ENCODE assay signal across 8 cellular contexts in the genomic region with DNA sequence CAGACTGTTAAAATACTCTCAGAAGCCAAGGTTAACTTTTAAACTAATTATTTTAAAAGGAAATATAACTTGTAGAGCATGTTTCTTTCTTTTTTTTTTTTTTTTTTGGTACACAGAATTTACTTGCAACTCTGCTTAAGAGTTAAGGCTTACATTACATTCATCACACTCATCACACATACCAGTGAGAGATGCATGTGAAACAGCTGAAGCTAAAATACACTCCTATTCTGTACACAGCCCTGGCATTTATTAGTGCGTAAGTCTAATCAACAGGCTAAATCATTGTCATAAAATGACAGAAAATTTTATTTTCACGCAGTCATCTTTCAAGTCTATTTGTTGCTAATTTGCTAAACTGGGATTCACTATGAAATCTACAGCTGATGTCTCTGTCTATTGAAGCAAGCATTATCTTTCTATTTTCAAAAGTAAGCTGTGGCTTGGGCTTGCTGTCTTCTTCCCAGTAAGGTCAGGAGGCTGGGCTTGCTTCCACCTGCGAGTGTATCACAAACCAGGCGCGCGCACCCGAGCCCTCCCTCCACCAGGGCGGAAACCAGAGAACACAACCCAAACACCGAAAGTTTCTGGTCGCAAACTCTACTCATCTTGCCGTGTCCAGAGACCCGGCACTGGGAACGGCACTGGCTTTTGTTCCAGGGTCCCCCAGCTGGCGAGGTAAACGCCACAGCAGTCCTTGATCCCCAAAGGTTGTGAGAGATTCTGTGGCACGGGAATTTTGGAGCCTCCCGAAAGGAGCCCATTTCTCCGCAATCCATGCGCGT. TPM values are rescaled to one million over a fixed set of nuclear protein-coding genes. Genes with fewer than 3 reads are reported as not detected.
DNase-seq lines count a peak whose midpoint lies in the region; TF ChIP-seq lines count a peak whose summit lies in the region.

No MANE protein-coding gene starts in this region.

- H3K27me3 Mint-ChIP-seq in chondrocyte (ENCODE audit: low read depth), result no peaks in the 10 kb centered on the region

- H3K27ac Mint-ChIP-seq in chondrocyte (ENCODE audit: unreplicated experiment), result peak overlapping the region; percentile 89

- peak overlapping the region; percentile 81 for H3K4me3 Mint-ChIP-seq in chondrocyte (ENCODE audit: unreplicated experiment)

- no peaks in the 10 kb centered on the region for H3K27me3 ChIP-seq in kidney epithelial cell (ENCODE audit: control insufficient read depth, insufficient read depth, low read length)

- DNase-seq in NCI-H524 (lab: John Stamatoyannopoulos, UW), result peak; percentile 3 to 41
- no peak for DNase-seq in NCI-H524 treated with DMSO at 0.1 percent for 48 hours (lab: John Stamatoyannopoulos, UW)
- DNase-seq in NCI-H1930 (lab: John Stamatoyannopoulos, UW), result peak; percentile 30 to 45
- DNase-seq in activated CD4-positive, CD25-positive, alpha-beta regulatory T cell treated with anti-CD3 and anti-CD28 coated beads, Interleukin-2, amount 50 U/mL, for 16 hours (ENCODE audit: low read depth, low spot score), result peak; percentile 11
- no peak for DNase-seq in chondrocyte (ENCODE audit: low spot score)
- DNase-seq in kidney epithelial cell (ENCODE audit: low read depth), result no peak
- DNase-seq in stimulated activated CD4-positive, alpha-beta T cell treated with anti-CD3 and anti-CD28 coated beads, Interleukin-15, amount 100 ng/mL, for 1 hour (ENCODE audit: low read depth in 1 of 2, low spot score in 1 of 2), result peak; percentile 21 to 34
- no peak for DNase-seq in hippocampal formation (lab: John Stamatoyannopoulos, UW)

- peak overlapping the region; percentile 88 for H3K4me3 ChIP-seq in kidney epithelial cell (ENCODE audit: low read depth, low read length)

- no peaks in the 10 kb centered on the region for H3K36me3 ChIP-seq in kidney epithelial cell (ENCODE audit: control insufficient read depth, insufficient read depth, low read length)

- TF ChIP-seq CTCF in chondrocyte (IDR thresholded peaks at IDR 0.05) (no peak), kidney epithelial cell (IDR thresholded peaks at IDR 0.05; ENCODE audit: insufficient read depth, low read length, poor library complexity, severe bottlenecking) (no peak)

- no peaks in the 10 kb centered on the region for H3K9me3 Mint-ChIP-seq in chondrocyte (ENCODE audit: low read depth)

- H3K36me3 Mint-ChIP-seq in chondrocyte (ENCODE audit: low read depth), result no peaks in the 10 kb centered on the region

- peaks cover 16% of the 10 kb centered on the region for H3K4me1 Mint-ChIP-seq in chondrocyte (ENCODE audit: low read depth)

RNA-seq across cellular contexts. Expression of a gene that starts 3.9 kb away (rescaled TPM):
- total RNA-seq in chondrocyte (1.6 to 7.2 TPM (median 2.0 TPM) in 3 replicates), kidney epithelial cell (2.7 and 3.5 TPM in 2 replicates)

Comparison
In these comparisons a context has a peak if more than half of its experiments do, and no peak if none do; other contexts are left out.
1. DNase-seq: peak in NCI-H524 (2 of 2), NCI-H1930 (2 of 2), activated CD4-positive, CD25-positive, alpha-beta regulatory T cell treated with anti-CD3 and anti-CD28 coated beads, Interleukin-2, amount 50 U/mL, for 16 hours (single experiment) and stimulated activated CD4-positive, alpha-beta T cell treated with anti-CD3 and anti-CD28 coated beads, Interleukin-15, amount 100 ng/mL, for 1 hour (2 of 2); none in NCI-H524 treated with DMSO at 0.1 percent for 48 hours (single experiment), chondrocyte (single experiment), kidney epithelial cell (single experiment) and hippocampal formation (0 of 2).